ENCODE assay signal across 17 cellular contexts in the genomic region with DNA sequence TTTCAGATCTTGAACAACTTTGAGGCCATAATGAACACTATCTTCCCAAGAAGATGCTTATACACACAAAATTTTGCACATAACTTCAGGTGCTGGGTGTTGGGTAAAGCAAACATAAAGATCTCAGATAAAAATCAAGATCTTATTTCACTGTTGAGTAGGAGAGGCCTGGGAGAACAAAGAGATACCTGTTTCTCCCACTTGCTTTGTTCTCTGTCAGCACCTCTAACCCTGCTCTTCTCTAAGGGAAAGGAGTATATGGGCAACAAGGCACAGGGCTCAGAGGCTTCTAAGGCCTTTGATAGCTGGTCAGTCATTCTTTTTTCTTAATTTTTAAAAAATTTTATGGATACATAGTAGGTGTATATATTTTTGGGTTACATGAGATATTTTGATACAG. TPM values are rescaled to one million over a fixed set of nuclear protein-coding genes. Genes with fewer than 3 reads are reported as not detected.
DNase-seq lines count a peak whose midpoint lies in the region; ATAC-seq, FAIRE-seq and TF ChIP-seq lines count a peak whose summit lies in the region.
"Had no signal": no experiment of that assay in that cellular context is flagged by ENCODE, and none has a peak within 500 bp of the region (broad histone marks: within the 10 kb centered on the region; RNA-seq: fewer than 3 reads in every experiment).

No MANE protein-coding gene starts in this region.

- H4K20me1 ChIP-seq in HepG2 (ENCODE audit: insufficient read depth, low read length) = no peaks in the 10 kb centered on the region
- H4K20me1 ChIP-seq: BLaER1 had no signal

- H3K4me3 ChIP-seq in HepG2 (replicated peaks in 1 of 3; ENCODE audit: insufficient read depth in 1 of 3, low read depth in 2 of 3, low read length in 3 of 3) = no peak overlapping the region
- no peak overlapping the region for H3K4me3 ChIP-seq in right lobe of liver
- H3K4me3 ChIP-seq: BLaER1, GM12878 had no signal

- no peak for TF ChIP-seq POLR2A in HepG2 (IDR thresholded peaks at IDR 0.05; ENCODE audit: insufficient read depth in 1 of 2, low read depth in 2 of 2, low read length in 2 of 2)
- no peak for TF ChIP-seq POLR2A in right lobe of liver (IDR thresholded peaks at IDR 0.05)

- H2AFZ ChIP-seq in HepG2 (ENCODE audit: low read length) = no peak overlapping the region

- ATAC-seq in HepG2 (no peak), right lobe of liver (no peak)
- ATAC-seq: GM12878 had no signal

- no peaks in the 10 kb centered on the region for H3K36me3 ChIP-seq in HepG2 (replicated peaks in 1 of 2; ENCODE audit: control insufficient read depth in 1 of 2, insufficient read depth in 2 of 2, low read length in 2 of 2)
- no peaks in the 10 kb centered on the region for H3K36me3 ChIP-seq in right lobe of liver
- H3K36me3 ChIP-seq: BLaER1 had no signal

- no peak for TF ChIP-seq EP300 in HepG2 (IDR thresholded peaks at IDR 0.05; ENCODE audit: low read depth in 2 of 2, low read length in 2 of 2)
- no peak for TF ChIP-seq EP300 in HepG2 (CRISPR knock-in tag; IDR thresholded peaks at IDR 0.05; ENCODE audit: borderline replicate concordance)

- in situ Hi-C loops in HepG2 (cut with HindIII; ENCODE audit: extremely low pct_ligation_motif_present, low pct_unique_long_range_greater_than_20kb) = no loop called here

- no TSS peak for BruUV-seq in HepG2 (replicated peaks; lab: Mats Ljungman, UMichigan)

- FAIRE-seq in HepG2 (lab: Jason Lieb, UNC) = no peak
- FAIRE-seq: GM12878, H1, HTR-8/SVneo had no signal

- H3K27ac ChIP-seq in HepG2 (ENCODE audit: extremely low read length, insufficient read depth, low read length) (no peak overlapping the region), right lobe of liver (no peak overlapping the region)
- H3K27ac ChIP-seq: BLaER1 had no signal

- no peak overlapping the region for H3K9ac ChIP-seq in HepG2 (ENCODE audit: insufficient read depth, low read depth, low read length)
- H3K9ac ChIP-seq: BLaER1 had no signal

- CTCF ChIA-PET in HepG2 (lab: Yijun Ruan, JAX; ENCODE audit: low intra/inter-chr PET ratio, low total read pairs) = no interaction called here

- DNase-seq in NCI-H2107 treated with DMSO at 0.1 percent for 48 hours (lab: John Stamatoyannopoulos, UW; ENCODE audit: unreplicated experiment) (peak; percentile 12), NCI-H2107 (lab: John Stamatoyannopoulos, UW) (no peak), HepG2 (ENCODE audit: low spot score) (peak; percentile 45), right lobe of liver (no peak), SW480 (ENCODE audit: low spot score) (peak; percentile 24), DMS 273 treated with DMSO at 0.1 percent for 48 hours (lab: John Stamatoyannopoulos, UW) (no peak), NCI-H69 (lab: John Stamatoyannopoulos, UW) (no peak)
- DNase-seq: 8988T; CD4-positive, alpha-beta memory T cell; DMS53; DND-41; EL; H9 had no signal

- POLR2A ChIA-PET in HepG2 (lab: Yijun Ruan, JAX) = no interaction called here

- H3K79me2 ChIP-seq in HepG2 (ENCODE audit: insufficient read depth, low read length) = no peaks in the 10 kb centered on the region

- H3K4me2 ChIP-seq in HepG2 (ENCODE audit: low read depth, low read length) = no peak overlapping the region
- H3K4me2 ChIP-seq: BLaER1 had no signal

- TF ChIP-seq RAD21 in HepG2 (CRISPR knock-in tag; IDR thresholded peaks at IDR 0.05) = no peak

- intact Hi-C loops in HepG2 (cut with micrococcal nuclease; ENCODE audit: unreplicated experiment) (no loop called here), right lobe of liver (cut with DNase I) (no loop called here)

- H3K4me1 ChIP-seq in HepG2 (ENCODE audit: insufficient read depth, low read length) (peaks cover 31% of the 10 kb centered on the region), right lobe of liver (no peaks in the 10 kb centered on the region)

- no peaks in the 10 kb centered on the region for H3K27me3 ChIP-seq in HepG2 (ENCODE audit: control insufficient read depth in 1 of 2, insufficient read depth in 2 of 2, low read length in 2 of 2)
- no peaks in the 10 kb centered on the region for H3K27me3 ChIP-seq in right lobe of liver
- H3K27me3 ChIP-seq: BLaER1 had no signal

- H3K9me3 ChIP-seq in HepG2 (ENCODE audit: low read length) = no peaks in the 10 kb centered on the region
- H3K9me3 ChIP-seq in right lobe of liver = no peaks in the 10 kb centered on the region

- TF ChIP-seq CTCF in HepG2 (CRISPR knock-in tag; IDR thresholded peaks at IDR 0.05) (no peak), right lobe of liver (IDR thresholded peaks at IDR 0.05) (no peak)

TF ChIP-seq in HepG2, 621 proteins besides CTCF, POLR2A, EP300 and RAD21:
- TF ChIP-seq ZNF879 (CRISPR knock-in tag; IDR thresholded peaks at IDR 0.05) = no peak
- no peak for TF ChIP-seq SOX13 (IDR thresholded peaks at IDR 0.05)
- peak in 1 of 2 experiments; percentile 62; a peak in 1 of 4 replicates for TF ChIP-seq SOX13 (CRISPR knock-in tag; conservative IDR thresholded peaks at IDR 0.05 in 1 of 2, IDR thresholded peaks at IDR 0.05 in 1 of 2)
- no peak for TF ChIP-seq TEAD2 (CRISPR knock-in tag; IDR thresholded peaks at IDR 0.05)

RNA-seq across cellular contexts. Expression of gene GK5, which starts 3.6 kb away (rescaled TPM):
- 11.0 and 12.9 TPM in 2 replicates for total RNA-seq in HepG2 (2016; rRNA removed; fragmentation: Illumina TruSeq; extraction: Trizol)
- total RNA-seq in HepG2 (2016; cell fraction: cytosol; rRNA removed; fragmentation: Illumina TruSeq; extraction: Trizol; ENCODE audit: low read depth) = 3.3 and 3.7 TPM in 2 replicates
- 9.1 and 13.1 TPM in 2 replicates for total RNA-seq in HepG2 (2016; cell fraction: insoluble cytoplasmic fraction; rRNA removed; fragmentation: Illumina TruSeq; extraction: Trizol)
- 2.8 and 4.4 TPM in 2 replicates for total RNA-seq in HepG2 (2016; cell fraction: membrane; rRNA removed; fragmentation: Illumina TruSeq; extraction: Trizol)
- total RNA-seq in HepG2 (2016; cell fraction: nucleus; rRNA removed; fragmentation: Illumina TruSeq; extraction: Trizol) = 17.6 and 20.5 TPM in 2 replicates
- polyA plus RNA-seq in HepG2 (2011; rRNA removed) = 7.1 and 7.9 TPM in 2 replicates
- polyA plus RNA-seq in HepG2 (2011; cell fraction: cytosol; rRNA removed) = 1.4 and 1.9 TPM in 2 replicates
- 12.3 and 18.5 TPM in 2 replicates for polyA plus RNA-seq in HepG2 (2011; cell fraction: nucleus; rRNA removed)
- 4.1 and 5.6 TPM in 2 replicates for polyA plus RNA-seq in HepG2 (2012)
- polyA plus RNA-seq in HepG2 (2016; cell fraction: cytosol; fragmentation: Illumina TruSeq; extraction: Trizol; ENCODE audit: low read depth) = 1.2 and 2.0 TPM in 2 replicates
- polyA plus RNA-seq in HepG2 (2016; cell fraction: insoluble cytoplasmic fraction; fragmentation: Illumina TruSeq; extraction: Trizol; ENCODE audit: low read depth) = 4.5 and 5.9 TPM in 2 replicates
- 0.74 and 2.3 TPM in 2 replicates for polyA plus RNA-seq in HepG2 (2016; cell fraction: membrane; fragmentation: Illumina TruSeq; extraction: Trizol; ENCODE audit: low read depth)
- 24.4 and 24.6 TPM in 2 replicates for polyA plus RNA-seq in HepG2 (2016; cell fraction: nucleus; fragmentation: Illumina TruSeq; extraction: Trizol; ENCODE audit: insufficient read depth, low read depth)
- 2.5 and 6.1 TPM in 2 replicates for polyA minus RNA-seq in HepG2 (2011; rRNA and poly(A)+ RNA removed; ENCODE audit: low replicate concordance)
- polyA minus RNA-seq in HepG2 (2011; cell fraction: cytosol; rRNA and poly(A)+ RNA removed) = 1.6 and 4.3 TPM in 2 replicates
- 19.1 and 23.4 TPM in 2 replicates for polyA minus RNA-seq in HepG2 (2011; cell fraction: nucleus; rRNA and poly(A)+ RNA removed)
- total RNA-seq in right lobe of liver = 1 to 10 TPM; 3.2 to 6.7 (median 5.1) TPM

Comparison
In these comparisons a context has a peak if more than half of its experiments do, and no peak if none do; other contexts are left out.
1. DNase-seq: peak in NCI-H2107 treated with DMSO at 0.1 percent for 48 hours (single experiment), HepG2 (single experiment) and SW480 (single experiment); none in NCI-H2107 (single experiment), right lobe of liver (0 of 3), DMS 273 treated with DMSO at 0.1 percent for 48 hours (single experiment) and NCI-H69 (single experiment).